In genomic region chr2:219285894-219286425, GRCh38 we compare ENCODE assay signal across 11 cellular contexts. TPM values are rescaled to one million over a fixed set of nuclear protein-coding genes. Genes with fewer than 3 reads are reported as not detected.
DNase-seq lines count a peak whose midpoint lies in the region; ATAC-seq, FAIRE-seq and TF ChIP-seq lines count a peak whose summit lies in the region.
"Had no signal": no experiment of that assay in that cellular context is flagged by ENCODE, and none has a peak within 500 bp of the region (broad histone marks: within the 10 kb centered on the region; RNA-seq: fewer than 3 reads in every experiment).

No MANE protein-coding gene starts in this region.

- no peaks in the 10 kb centered on the region for H3K9me2 ChIP-seq in MM.1S (replicated peaks; ENCODE audit: insufficient read depth, low read length)

- H3K79me2 ChIP-seq in keratinocyte (ENCODE audit: control insufficient read depth, insufficient read depth, low read length), result no peaks in the 10 kb centered on the region
- no peaks in the 10 kb centered on the region for H3K79me2 ChIP-seq in MM.1S (ENCODE audit: low read length)

- H3F3A ChIP-seq in MM.1S (ENCODE audit: insufficient read depth, low read length), result no peaks in the 10 kb centered on the region

- TF ChIP-seq CTCF in keratinocyte (optimal IDR thresholded peaks at IDR 0.05 in 1 of 3, IDR thresholded peaks at IDR 0.05 in 1 of 3, conservative IDR thresholded peaks at IDR 0.05 in 1 of 3; ENCODE audit: extremely low read depth in 1 of 3, insufficient read depth in 2 of 3, low read length in 3 of 3) (no peak), type B pancreatic cell (conservative IDR thresholded peaks at IDR 0.05) (no peak), MM.1S (IDR thresholded peaks at IDR 0.05; ENCODE audit: low read length) (no peak)

- peak overlapping the region; percentile 74 for H2AFZ ChIP-seq in keratinocyte (ENCODE audit: control insufficient read depth, low read length)
- H2AFZ ChIP-seq in MM.1S (ENCODE audit: low read length), result no peak overlapping the region

- H3K36me3 ChIP-seq in keratinocyte (ENCODE audit: control insufficient read depth in 2 of 2, extremely low read depth in 1 of 2, insufficient read depth in 2 of 2, low read length in 2 of 2) (peaks cover 20 to 24% of the 10 kb centered on the region in 2 experiments), MM.1S (replicated peaks; ENCODE audit: insufficient read depth, low read length) (no peaks in the 10 kb centered on the region)
- H3K36me3 ChIP-seq: colonic mucosa had no signal

- ATAC-seq in activated CD4-positive, alpha-beta T cell treated with anti-CD3 and anti-CD28 coated beads for 36 hours, result no peak

- H3K4me1 ChIP-seq in keratinocyte (ENCODE audit: control insufficient read depth, extremely low read depth, insufficient read depth, low read length) (peaks cover 36% of the 10 kb centered on the region), MM.1S (ENCODE audit: low read length) (no peaks in the 10 kb centered on the region)
- H3K4me1 ChIP-seq: colonic mucosa had no signal

- intact Hi-C loops in activated CD4-positive, alpha-beta T cell treated with anti-CD3 and anti-CD28 coated beads for 36 hours (cut with DNase I, micrococcal nuclease), result no loop called here
- intact Hi-C loops in activated CD4-positive, alpha-beta T cell treated with anti-CD3 and anti-CD28 coated beads, Interleukin-2, amount 10 ng/mL, durations not matched to agents 24 days and 14 days (cut with micrococcal nuclease), result no loop called here

- no peaks in the 10 kb centered on the region for H3K27me3 Mint-ChIP-seq in activated CD4-positive, alpha-beta T cell treated with anti-CD3 and anti-CD28 coated beads for 36 hours
- H3K27me3 Mint-ChIP-seq in activated CD4-positive, alpha-beta T cell treated with anti-CD3 and anti-CD28 coated beads, Interleukin-2, amount 10 ng/mL, durations not matched to agents 24 days and 14 days, result no peaks in the 10 kb centered on the region
- H3K27me3 Mint-ChIP-seq in type B pancreatic cell, result peaks cover 2% of the 10 kb centered on the region

- no peaks in the 10 kb centered on the region for H3K9me3 ChIP-seq in keratinocyte (ENCODE audit: control insufficient read depth, low read depth, low read length)
- no peaks in the 10 kb centered on the region for H3K9me3 ChIP-seq in MM.1S (replicated peaks; ENCODE audit: insufficient read depth, low read length)
- H3K9me3 ChIP-seq: colonic mucosa had no signal

- H3K27ac Mint-ChIP-seq in activated CD4-positive, alpha-beta T cell treated with anti-CD3 and anti-CD28 coated beads for 36 hours, result peak overlapping the region; percentile 70
- H3K27ac Mint-ChIP-seq in activated CD4-positive, alpha-beta T cell treated with anti-CD3 and anti-CD28 coated beads, Interleukin-2, amount 10 ng/mL, durations not matched to agents 24 days and 14 days, result no peak overlapping the region
- peak overlapping the region; percentile 91 for H3K27ac Mint-ChIP-seq in type B pancreatic cell

- peak; percentile 89 for FAIRE-seq in keratinocyte (lab: Jason Lieb, UNC)

- no peaks in the 10 kb centered on the region for H4K20me1 ChIP-seq in keratinocyte (ENCODE audit: control insufficient read depth, extremely low read depth, insufficient read depth, low read length)
- no peaks in the 10 kb centered on the region for H4K20me1 ChIP-seq in MM.1S (ENCODE audit: insufficient read depth, low read length)

- POLR2A ChIA-PET in activated CD4-positive, alpha-beta T cell treated with anti-CD3 and anti-CD28 coated beads for 36 hours (lab: Charles Lee), result no interaction called here

- peaks cover 6% of the 10 kb centered on the region for H3K4me1 Mint-ChIP-seq in activated CD4-positive, alpha-beta T cell treated with anti-CD3 and anti-CD28 coated beads for 36 hours
- H3K4me1 Mint-ChIP-seq in activated CD4-positive, alpha-beta T cell treated with anti-CD3 and anti-CD28 coated beads, Interleukin-2, amount 10 ng/mL, durations not matched to agents 24 days and 14 days, result peaks cover 16% of the 10 kb centered on the region
- H3K4me1 Mint-ChIP-seq in type B pancreatic cell (ENCODE audit: unreplicated experiment), result peaks cover 7% of the 10 kb centered on the region

- H3K4me3 ChIP-seq in keratinocyte (ENCODE audit: control insufficient read depth in 2 of 3, extremely low read depth in 1 of 3, insufficient read depth in 2 of 3, low read depth in 1 of 3, low read length in 3 of 3) (peak overlapping the region in 2 of 3 experiments; percentile 30 to 52), MM.1S (ENCODE audit: low read length) (no peak overlapping the region)
- H3K4me3 ChIP-seq: colonic mucosa had no signal

- peak overlapping the region; percentile 72 for H3K27ac ChIP-seq in keratinocyte (ENCODE audit: control insufficient read depth, insufficient read depth, low read length)
- no peak overlapping the region for H3K27ac ChIP-seq in MM.1S (ENCODE audit: low read length)
- H3K27ac ChIP-seq: colonic mucosa had no signal

- H3K9ac ChIP-seq in keratinocyte (ENCODE audit: control insufficient read depth, extremely low read depth, insufficient read depth, low read length) (peak overlapping the region; percentile 69), MM.1S (ENCODE audit: low read length) (no peak overlapping the region)

- no peak for DNase-seq in activated CD4-positive, alpha-beta T cell treated with anti-CD3 and anti-CD28 coated beads for 36 hours
- DNase-seq in activated CD4-positive, alpha-beta T cell treated with anti-CD3 and anti-CD28 coated beads, Interleukin-2, amount 10 ng/mL, durations not matched to agents 24 days and 14 days, result no peak
- DNase-seq in cerebellar cortex (ENCODE audit: low spot score) (peak; percentile 87), keratinocyte (ENCODE audit: low read depth, low spot score) (no peak), type B pancreatic cell (ENCODE audit: extremely low spot score, unreplicated experiment) (no peak), MM.1S (no peak)
- no peak for DNase-seq in activated CD4-positive, alpha-beta T cell treated with anti-CD3 and anti-CD28 coated beads for 48 hours
- no peak for DNase-seq in activated CD4-positive, alpha-beta T cell treated with anti-CD3 and anti-CD28 coated beads, Interleukin-2, amount 50 U/mL, for 48 hours
- DNase-seq: colonic mucosa had no signal

- H3K27me3 ChIP-seq in keratinocyte (ENCODE audit: control insufficient read depth, extremely low read depth, insufficient read depth, low read length), result no peaks in the 10 kb centered on the region
- 0 out of 2 replicates have a peak, but pooled peaks cover 8% of the 10 kb centered on the region for H3K27me3 ChIP-seq in MM.1S (replicated peaks; ENCODE audit: insufficient read depth, low read length)
- H3K27me3 ChIP-seq: colonic mucosa had no signal

- CTCF ChIA-PET in activated CD4-positive, alpha-beta T cell treated with anti-CD3 and anti-CD28 coated beads for 36 hours (lab: Charles Lee), result interaction anchor here (0.6 to 15.5 kb wide), 3 partner anchors 10 to 224 kb away, joined by 3 to 257 read pairs (median 4); no protein-coding TSS in a partner anchor

- dilution Hi-C loops in keratinocyte (cut with MboI; ENCODE audit: extremely low pct_ligation_motif_present, low sequenced_read_pairs), result no loop called here

- H3K4me2 ChIP-seq in keratinocyte (ENCODE audit: control insufficient read depth, extremely low read depth, insufficient read depth, low read depth, low read length) (peak overlapping the region; percentile 80), MM.1S (ENCODE audit: low read depth, low read length) (no peak overlapping the region)

- no peaks in the 10 kb centered on the region for H3K9me1 ChIP-seq in keratinocyte (ENCODE audit: control insufficient read depth, extremely low read depth, insufficient read depth, low read length)

- no peak overlapping the region for H3K4me3 Mint-ChIP-seq in activated CD4-positive, alpha-beta T cell treated with anti-CD3 and anti-CD28 coated beads for 36 hours
- no peak overlapping the region for H3K4me3 Mint-ChIP-seq in activated CD4-positive, alpha-beta T cell treated with anti-CD3 and anti-CD28 coated beads, Interleukin-2, amount 10 ng/mL, durations not matched to agents 24 days and 14 days
- H3K4me3 Mint-ChIP-seq in type B pancreatic cell, result peak overlapping the region; percentile 63

- H3K9me3 Mint-ChIP-seq in activated CD4-positive, alpha-beta T cell treated with anti-CD3 and anti-CD28 coated beads for 36 hours (ENCODE audit: low read depth), result no peaks in the 10 kb centered on the region
- no peaks in the 10 kb centered on the region for H3K9me3 Mint-ChIP-seq in activated CD4-positive, alpha-beta T cell treated with anti-CD3 and anti-CD28 coated beads, Interleukin-2, amount 10 ng/mL, durations not matched to agents 24 days and 14 days
- H3K9me3 Mint-ChIP-seq in type B pancreatic cell, result no peaks in the 10 kb centered on the region

- peaks cover 10% of the 10 kb centered on the region for H3K36me3 Mint-ChIP-seq in activated CD4-positive, alpha-beta T cell treated with anti-CD3 and anti-CD28 coated beads for 36 hours (ENCODE audit: low read depth)
- peaks cover 26% of the 10 kb centered on the region for H3K36me3 Mint-ChIP-seq in activated CD4-positive, alpha-beta T cell treated with anti-CD3 and anti-CD28 coated beads, Interleukin-2, amount 10 ng/mL, durations not matched to agents 24 days and 14 days (ENCODE audit: low read depth)
- peaks cover 9% of the 10 kb centered on the region for H3K36me3 Mint-ChIP-seq in type B pancreatic cell

RNA-seq across cellular contexts. Expression of gene DNAJB2, which starts 6.8 kb away (rescaled TPM):
- total RNA-seq in activated CD4-positive, alpha-beta T cell treated with anti-CD3 and anti-CD28 coated beads for 36 hours, result 10 to 100 TPM; 51.8 to 62.8 TPM
- total RNA-seq in activated CD4-positive, alpha-beta T cell treated with anti-CD3 and anti-CD28 coated beads, Interleukin-2, amount 10 ng/mL, durations not matched to agents 24 days and 14 days, result 49.7 and 52.4 TPM in 2 replicates
- polyA plus RNA-seq in keratinocyte, result 35.4 to 75.5 TPM (median 51.7 TPM) in 3 replicates
- 51.5 TPM for polyA plus RNA-seq in keratinocyte (2011; ENCODE audit: low read depth)
- polyA plus RNA-seq in keratinocyte (2011; cell fraction: cytosol; rRNA removed), result 38.8 and 44.1 TPM in 2 replicates
- polyA plus RNA-seq in keratinocyte (2011; cell fraction: nucleus; rRNA removed), result 70.8 and 71.6 TPM in 2 replicates
- 45.9 and 67.3 TPM in 2 replicates for polyA plus RNA-seq in keratinocyte (2012; ENCODE audit: low replicate concordance)
- 32.0 to 81.5 TPM (median 58.7 TPM) in 3 replicates for polyA minus RNA-seq in keratinocyte
- 29.4 TPM for polyA minus RNA-seq in keratinocyte (2011; cell fraction: cytosol; rRNA and poly(A)+ RNA removed)
- 32.8 and 46.7 TPM in 2 replicates for polyA minus RNA-seq in keratinocyte (2011; cell fraction: nucleus; rRNA and poly(A)+ RNA removed)
- total RNA-seq in type B pancreatic cell (ENCODE audit: low replicate concordance), result 68.5 and 109 TPM in 2 replicates

RNA-seq across cellular contexts. Expression of gene PTPRN, which starts 23.2 kb away (rescaled TPM):
- under 1 TPM; 0.30 to 0.43 TPM for total RNA-seq in activated CD4-positive, alpha-beta T cell treated with anti-CD3 and anti-CD28 coated beads for 36 hours
- total RNA-seq in activated CD4-positive, alpha-beta T cell treated with anti-CD3 and anti-CD28 coated beads, Interleukin-2, amount 10 ng/mL, durations not matched to agents 24 days and 14 days, result 0.07 TPM in 1 of 2 replicates, not detected in the other
- not detected in 3 replicates for polyA plus RNA-seq in keratinocyte
- polyA plus RNA-seq in keratinocyte (2011; ENCODE audit: low read depth), result not detected
- polyA plus RNA-seq in keratinocyte (2011; cell fraction: cytosol; rRNA removed), result not detected in 2 replicates
- polyA plus RNA-seq in keratinocyte (2011; cell fraction: nucleus; rRNA removed), result not detected in 2 replicates
- polyA plus RNA-seq in keratinocyte (2012; ENCODE audit: low replicate concordance), result not detected in 2 replicates
- not detected in 3 replicates for polyA minus RNA-seq in keratinocyte
- polyA minus RNA-seq in keratinocyte (2011; cell fraction: cytosol; rRNA and poly(A)+ RNA removed), result not detected
- not detected in 2 replicates for polyA minus RNA-seq in keratinocyte (2011; cell fraction: nucleus; rRNA and poly(A)+ RNA removed)
- total RNA-seq in type B pancreatic cell (ENCODE audit: low replicate concordance), result 17.5 and 35.6 TPM in 2 replicates
- total RNA-seq: T-helper 2 cell treated with Interferon-gamma antibody and Interleukin-4, amounts not matched to agents 100 ng/mL and 5 ng/mL, for 36 hours had no signal

RNA-seq across cellular contexts. Expression of gene TUBA4A, which starts 32.2 kb away (rescaled TPM):
- 100 to 1,000 TPM; 210 to 369 TPM for total RNA-seq in activated CD4-positive, alpha-beta T cell treated with anti-CD3 and anti-CD28 coated beads for 36 hours
- total RNA-seq in activated CD4-positive, alpha-beta T cell treated with anti-CD3 and anti-CD28 coated beads, Interleukin-2, amount 10 ng/mL, durations not matched to agents 24 days and 14 days, result 235 and 240 TPM in 2 replicates
- polyA plus RNA-seq in keratinocyte, result 524 to 819 TPM (median 569 TPM) in 3 replicates
- 80.1 TPM for polyA plus RNA-seq in keratinocyte (2011; ENCODE audit: low read depth)
- 560 and 665 TPM in 2 replicates for polyA plus RNA-seq in keratinocyte (2011; cell fraction: cytosol; rRNA removed)
- 738 and 769 TPM in 2 replicates for polyA plus RNA-seq in keratinocyte (2011; cell fraction: nucleus; rRNA removed)
- polyA plus RNA-seq in keratinocyte (2012; ENCODE audit: low replicate concordance), result 401 and 544 TPM in 2 replicates
- 266 to 690 TPM (median 309 TPM) in 3 replicates for polyA minus RNA-seq in keratinocyte
- polyA minus RNA-seq in keratinocyte (2011; cell fraction: cytosol; rRNA and poly(A)+ RNA removed), result 136 TPM
- polyA minus RNA-seq in keratinocyte (2011; cell fraction: nucleus; rRNA and poly(A)+ RNA removed), result 115 and 162 TPM in 2 replicates
- 25.4 and 81.1 TPM in 2 replicates for total RNA-seq in type B pancreatic cell (ENCODE audit: low replicate concordance)

RNA-seq across cellular contexts. Expression of gene TUBA4B, which starts 32.9 kb away (rescaled TPM):
- not detected for total RNA-seq in activated CD4-positive, alpha-beta T cell treated with anti-CD3 and anti-CD28 coated beads for 36 hours
- total RNA-seq in activated CD4-positive, alpha-beta T cell treated with anti-CD3 and anti-CD28 coated beads, Interleukin-2, amount 10 ng/mL, durations not matched to agents 24 days and 14 days, result not detected in 2 replicates
- polyA plus RNA-seq in keratinocyte, result 0.08 TPM in 1 of 3 replicates, not detected in the others
- polyA plus RNA-seq in keratinocyte (2011; ENCODE audit: low read depth), result not detected
- 0.05 TPM in 1 of 2 replicates, not detected in the other for polyA plus RNA-seq in keratinocyte (2011; cell fraction: cytosol; rRNA removed)
- polyA plus RNA-seq in keratinocyte (2011; cell fraction: nucleus; rRNA removed), result 0.09 TPM in 1 of 2 replicates, not detected in the other
- not detected in 2 replicates for polyA plus RNA-seq in keratinocyte (2012; ENCODE audit: low replicate concordance)
- polyA minus RNA-seq in keratinocyte, result not detected in 3 replicates
- polyA minus RNA-seq in keratinocyte (2011; cell fraction: cytosol; rRNA and poly(A)+ RNA removed), result not detected
- polyA minus RNA-seq in keratinocyte (2011; cell fraction: nucleus; rRNA and poly(A)+ RNA removed), result not detected in 2 replicates
- total RNA-seq in type B pancreatic cell (ENCODE audit: low replicate concordance), result not detected in 2 replicates
- total RNA-seq: colonic mucosa; LHCN-M2; T-helper 2 cell treated with Interferon-gamma antibody and Interleukin-4, amounts not matched to agents 100 ng/mL and 5 ng/mL, for 36 hours had no signal

RNA-seq across cellular contexts. Expression of gene STK16, which starts 40.7 kb away (rescaled TPM):
- total RNA-seq in activated CD4-positive, alpha-beta T cell treated with anti-CD3 and anti-CD28 coated beads for 36 hours, result 10 to 100 TPM; 34.3 to 35.4 TPM
- 29.1 and 31.7 TPM in 2 replicates for total RNA-seq in activated CD4-positive, alpha-beta T cell treated with anti-CD3 and anti-CD28 coated beads, Interleukin-2, amount 10 ng/mL, durations not matched to agents 24 days and 14 days
- 35.8 to 44.7 TPM (median 40.2 TPM) in 3 replicates for polyA plus RNA-seq in keratinocyte
- 8.8 TPM for polyA plus RNA-seq in keratinocyte (2011; ENCODE audit: low read depth)
- polyA plus RNA-seq in keratinocyte (2011; cell fraction: cytosol; rRNA removed), result 39.1 and 53.2 TPM in 2 replicates
- 18.0 and 26.4 TPM in 2 replicates for polyA plus RNA-seq in keratinocyte (2011; cell fraction: nucleus; rRNA removed)
- polyA plus RNA-seq in keratinocyte (2012; ENCODE audit: low replicate concordance), result 25.1 and 33.3 TPM in 2 replicates
- 36.8 to 48.8 TPM (median 38.1 TPM) in 3 replicates for polyA minus RNA-seq in keratinocyte
- 26.9 TPM for polyA minus RNA-seq in keratinocyte (2011; cell fraction: cytosol; rRNA and poly(A)+ RNA removed)
- polyA minus RNA-seq in keratinocyte (2011; cell fraction: nucleus; rRNA and poly(A)+ RNA removed), result 5.2 and 7.5 TPM in 2 replicates
- 34.2 and 37.5 TPM in 2 replicates for total RNA-seq in type B pancreatic cell (ENCODE audit: low replicate concordance)

Comparison
In these comparisons a context has a peak if more than half of its experiments do, and no peak if none do; other contexts are left out.
1. RNA of gene PTPRN, which starts 23.2 kb away (total RNA-seq): 17.5 to 35.6 TPM in type B pancreatic cell; 0.30 to 0.43 TPM in activated CD4-positive, alpha-beta T cell treated with anti-CD3 and anti-CD28 coated beads for 36 hours and 0.07 TPM in activated CD4-positive, alpha-beta T cell treated with anti-CD3 and anti-CD28 coated beads, Interleukin-2, amount 10 ng/mL, durations not matched to agents 24 days and 14 days; every median in the first group is over 10 times any median in the second.